24 cellular contexts compared by ENCODE assay signal in the genomic region with DNA sequence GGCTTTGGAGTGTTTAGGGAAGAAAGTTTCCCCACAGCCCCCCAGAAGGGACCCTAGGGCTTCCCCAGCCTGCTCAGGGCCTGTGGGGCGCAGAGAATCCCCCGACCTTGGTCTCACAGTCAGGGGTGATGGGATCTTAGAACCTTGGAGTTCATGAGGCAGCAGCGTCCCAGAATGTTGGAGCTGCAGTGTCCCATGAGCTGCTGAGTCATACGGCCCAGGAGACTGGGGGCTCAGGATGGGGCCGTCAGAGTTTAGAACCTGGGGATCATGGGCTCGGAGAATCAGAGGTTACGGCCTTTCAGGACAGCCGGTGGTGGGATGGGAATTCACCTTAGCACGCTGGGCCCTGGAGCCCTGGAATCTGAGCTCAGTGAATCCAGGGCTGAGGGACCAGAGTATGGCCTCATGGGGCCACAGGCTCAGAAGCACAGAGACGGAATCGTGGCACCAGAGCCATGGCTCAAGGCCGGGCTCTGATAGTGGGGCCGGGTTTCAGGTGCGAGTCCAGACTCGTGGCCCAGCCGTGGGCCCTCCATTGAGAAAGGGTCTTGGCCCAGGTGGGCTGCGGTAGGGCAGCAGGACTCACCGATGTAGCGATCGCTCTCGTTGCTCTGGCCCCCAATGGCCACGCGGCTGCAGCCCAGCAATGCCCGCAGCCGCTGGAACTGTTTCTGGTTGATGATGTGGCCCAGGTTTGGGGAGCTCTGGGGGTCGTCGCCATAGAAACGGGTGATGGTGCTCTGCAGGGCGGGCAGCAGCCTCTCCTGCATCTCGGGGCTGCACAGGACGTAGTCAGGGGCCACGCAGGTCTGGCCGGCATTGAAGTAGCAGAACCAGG. TPM values are rescaled to one million over a fixed set of nuclear protein-coding genes. Genes with fewer than 3 reads are reported as not detected.
DNase-seq lines count a peak whose midpoint lies in the region; ATAC-seq and TF ChIP-seq lines count a peak whose summit lies in the region.
"Had no signal": no experiment of that assay in that cellular context is flagged by ENCODE, and none has a peak within 500 bp of the region (broad histone marks: within the 10 kb centered on the region; RNA-seq: fewer than 3 reads in every experiment).

No MANE protein-coding gene starts in this region.

- intact Hi-C loops in posterior vena cava (cut with DNase I) = no loop called here

- H2AFZ ChIP-seq in DND-41 (ENCODE audit: low read depth, low read length) = no peak overlapping the region
- H2AFZ ChIP-seq: PC-9 had no signal

- no peak overlapping the region for H3K9ac ChIP-seq in DND-41 (ENCODE audit: low read depth, low read length)
- H3K9ac ChIP-seq: KMS-11 had no signal

- H3K27me3 ChIP-seq in DND-41 (ENCODE audit: insufficient read depth, low read length, poor library complexity) = no peaks in the 10 kb centered on the region
- H3K27me3 ChIP-seq: SJCRH30 had no signal

- no peak for TF ChIP-seq CTCF in DND-41 (IDR thresholded peaks at IDR 0.05; ENCODE audit: borderline replicate concordance, extremely low read depth, low read length, poor library complexity, severe bottlenecking)

- H3K9me3 ChIP-seq in DND-41 (ENCODE audit: insufficient read depth, low read length, severe bottlenecking) = no peaks in the 10 kb centered on the region
- H3K9me3 ChIP-seq: A549, BE2C, SJCRH30 had no signal

- H3K79me2 ChIP-seq in DND-41 (ENCODE audit: insufficient read depth, low read length) = peaks cover 27% of the 10 kb centered on the region

- DNase-seq in DND-41 (no peak), HuH-7 (ENCODE audit: low spot score) (peak; percentile 60), iPS-NIHi7 (ENCODE audit: extremely low spot score) (peak; percentile 7), posterior vena cava (ENCODE audit: low spot score) (peak; percentile 72), putamen (ENCODE audit: low spot score) (no peak), T1000 (lab: John Stamatoyannopoulos, UW) (no peak), OCI-M2 (lab: John Stamatoyannopoulos, UW; ENCODE audit: unreplicated experiment) (no peak)
- no peak for DNase-seq in activated CD4-positive, alpha-beta T cell treated with anti-CD3 and anti-CD28 coated beads for 1 hour
- DNase-seq: BE2C; DMS79 treated with DMSO at 0.1 percent for 48 hours; IMR-90; MM.1S; NCI-H2029 treated with DMSO at 0.1 percent for 48 hours; NCI-H446 treated with DMSO at 0.1 percent for 48 hours; NCI-H526; NK-92 treated with Interleukin-12 subunit alpha and Interleukin-12 subunit beta, amount 100 ng/mL, for 24 hours; SJCRH30 had no signal

- no peak overlapping the region for H3K4me2 ChIP-seq in DND-41 (ENCODE audit: insufficient read depth, low read length)
- H3K4me2 ChIP-seq: A549, KMS-11 had no signal

- peaks cover 36% of the 10 kb centered on the region for H3K4me1 ChIP-seq in DND-41 (ENCODE audit: insufficient read depth, low read length)
- H3K4me1 ChIP-seq: A549, BE2C, SJCRH30 had no signal

- H3K36me3 ChIP-seq in DND-41 (ENCODE audit: insufficient read depth, low read length) = no peaks in the 10 kb centered on the region
- H3K36me3 ChIP-seq: BE2C, SJCRH30 had no signal

- no peak for ATAC-seq in DND-41 (ENCODE audit: insufficient read depth, low read depth)
- ATAC-seq: Right ventricle myocardium inferior had no signal

- peak overlapping the region; percentile 44 for H3K27ac ChIP-seq in DND-41 (ENCODE audit: low read length)
- H3K27ac ChIP-seq: A549, KMS-11, PC-9, SJCRH30 had no signal

- H4K20me1 ChIP-seq in DND-41 (ENCODE audit: insufficient read depth, low read length) = no peaks in the 10 kb centered on the region

- no peak overlapping the region for H3K4me3 ChIP-seq in DND-41 (ENCODE audit: low read depth in 1 of 2, low read length in 2 of 2)
- H3K4me3 ChIP-seq: A549, PC-9, SJCRH30 had no signal

RNA-seq across cellular contexts. Expression of a gene that starts 9.5 kb away (rescaled TPM):
- not detected for total RNA-seq in posterior vena cava
- total RNA-seq: H4, IMR-90, Right ventricle myocardium inferior, RPMI7951, SJCRH30 had no signal

RNA-seq across cellular contexts. Expression of a gene that starts 14.4 kb away (rescaled TPM):
- total RNA-seq in posterior vena cava = not detected
- total RNA-seq: IMR-90, Right ventricle myocardium inferior had no signal

RNA-seq across cellular contexts. Expression of a gene that starts 25.4 kb away (rescaled TPM):
- not detected for total RNA-seq in posterior vena cava
- total RNA-seq: Calu3, H4, IMR-90, PC-9, RPMI7951, SJCRH30 had no signal

RNA-seq across cellular contexts. Expression of a gene that starts 35.2 kb away (rescaled TPM):
- total RNA-seq in posterior vena cava = 1 to 10 TPM; 4.6 to 5.7 TPM

RNA-seq across cellular contexts. Expression of a gene that starts 58.2 kb away (rescaled TPM):
- total RNA-seq in posterior vena cava = 100 to 1,000 TPM; 112 to 116 TPM

Comparison
In these comparisons a context has a peak if more than half of its experiments do, and no peak if none do; other contexts are left out.
1. DNase-seq: peak in HuH-7 (single experiment), iPS-NIHi7 (single experiment) and posterior vena cava (single experiment); none in DND-41 (single experiment), putamen (single experiment), T1000 (single experiment), OCI-M2 (single experiment) and activated CD4-positive, alpha-beta T cell treated with anti-CD3 and anti-CD28 coated beads for 1 hour (single experiment).